Comparison of ENCODE assay signal across 8 cellular contexts in genomic region chr22:39423976-39424375, GRCh38. TPM values are rescaled to one million over a fixed set of nuclear protein-coding genes. Genes with fewer than 3 reads are reported as not detected.
"Had no signal": no experiment of that assay in that cellular context is flagged by ENCODE, and none has a peak within 500 bp of the region (broad histone marks: within the 10 kb centered on the region; RNA-seq: fewer than 3 reads in every experiment).

No MANE protein-coding gene starts in this region.

- H3K4me3 Mint-ChIP-seq: IgD-negative memory B cell had no signal

- H3K4me1 Mint-ChIP-seq: IgD-negative memory B cell had no signal

- H2AFZ ChIP-seq: GM23248 had no signal

- H3K27me3 Mint-ChIP-seq: IgD-negative memory B cell had no signal

- FAIRE-seq: HTR-8/SVneo had no signal

- H3K4me1 ChIP-seq: HAP-1 had no signal

- H3K27ac ChIP-seq: GM23248, HL-60 had no signal

- H3K9me3 ChIP-seq: HAP-1 had no signal

- H3K4me3 ChIP-seq: GM23248, HAP-1 had no signal

- DNase-seq: GM23248, GOT3, H7, KG1 had no signal

- H3K9me3 Mint-ChIP-seq: IgD-negative memory B cell had no signal

RNA-seq across cellular contexts. Expression of gene MGAT3, which starts 32.8 kb away (rescaled TPM):
- total RNA-seq: GM23248 had no signal
